ENCODE assay signal across 14 cellular contexts in the genomic region with DNA sequence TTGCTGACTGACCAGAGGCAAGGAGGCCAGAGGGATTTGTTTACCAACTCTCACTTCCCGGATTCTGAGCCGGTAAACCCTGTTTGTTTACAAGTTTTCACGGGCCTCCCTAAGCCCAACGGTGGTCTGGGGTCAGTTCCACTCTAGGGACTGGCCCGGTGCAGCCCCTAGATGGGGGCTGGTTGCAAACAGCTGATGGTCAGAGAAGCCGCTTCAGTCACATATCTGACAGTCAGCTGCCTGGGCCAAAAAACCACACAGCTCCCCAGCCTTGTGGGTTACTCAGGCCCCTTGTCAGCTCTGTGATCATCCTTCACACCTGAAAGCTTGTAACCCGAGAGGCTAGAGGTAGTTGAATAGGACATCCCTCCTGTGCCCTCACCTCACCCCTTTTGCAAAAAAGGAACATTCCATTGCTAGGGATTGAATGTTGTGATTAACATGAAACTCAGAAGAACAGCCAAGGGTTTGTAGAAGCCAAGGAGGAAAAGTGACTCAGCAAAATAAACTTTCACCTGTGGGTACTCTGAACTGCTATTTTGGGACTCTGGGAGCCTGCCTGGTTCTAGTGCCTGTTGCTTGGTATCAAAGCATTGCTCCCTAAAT. TPM values are rescaled to one million over a fixed set of nuclear protein-coding genes. Genes with fewer than 3 reads are reported as not detected.
DNase-seq lines count a peak whose midpoint lies in the region; ATAC-seq lines count a peak whose summit lies in the region.
"Had no signal": no experiment of that assay in that cellular context is flagged by ENCODE, and none has a peak within 500 bp of the region (broad histone marks: within the 10 kb centered on the region; RNA-seq: fewer than 3 reads in every experiment).

No MANE protein-coding gene starts in this region.

- no peak overlapping the region for H3K9ac ChIP-seq in iPS-18a (ENCODE audit: low read length)

- no peaks in the 10 kb centered on the region for H3K36me3 Mint-ChIP-seq in activated T-cell treated with anti-CD3 and anti-CD28 coated beads, Interleukin-2, amount 50 U/mL, for 72 hours (ENCODE audit: insufficient read depth in 2 of 2)
- H3K36me3 Mint-ChIP-seq in activated T-helper 17 cell treated with anti-CD3 and anti-CD28 coated beads, Interleukin-2, amount 50 U/mL, for 72 hours (ENCODE audit: low read depth): no peaks in the 10 kb centered on the region

- no peak for ATAC-seq in activated T-cell treated with anti-CD3 and anti-CD28 coated beads, Interleukin-2, amount 50 U/mL, for 72 hours (replicated peaks in 1 of 2)
- ATAC-seq in activated T-helper 17 cell treated with anti-CD3 and anti-CD28 coated beads, Interleukin-2, amount 50 U/mL, for 72 hours (replicated peaks): no peak

- H3K4me1 ChIP-seq in iPS-18a (ENCODE audit: control insufficient read depth, low read depth, low read length): peaks cover 19% of the 10 kb centered on the region

- H3K9me3 ChIP-seq in iPS-18a (ENCODE audit: control insufficient read depth, low read depth, low read length): no peaks in the 10 kb centered on the region

- peak overlapping the region; percentile 25 for H3K27ac ChIP-seq in iPS-18a (ENCODE audit: low read length)

- peaks cover 62% of the 10 kb centered on the region for H3K4me1 Mint-ChIP-seq in activated T-cell treated with anti-CD3 and anti-CD28 coated beads, Interleukin-2, amount 50 U/mL, for 72 hours (ENCODE audit: low read depth)
- H3K4me1 Mint-ChIP-seq in activated T-helper 17 cell treated with anti-CD3 and anti-CD28 coated beads, Interleukin-2, amount 50 U/mL, for 72 hours: peaks cover 17% of the 10 kb centered on the region

- peak overlapping the region; percentile 35 for H3K4me3 ChIP-seq in iPS-18a (ENCODE audit: low read length)

- peaks cover 9% of the 10 kb centered on the region for H3K27me3 Mint-ChIP-seq in activated T-cell treated with anti-CD3 and anti-CD28 coated beads, Interleukin-2, amount 50 U/mL, for 72 hours (ENCODE audit: low read depth)
- H3K27me3 Mint-ChIP-seq in activated T-helper 17 cell treated with anti-CD3 and anti-CD28 coated beads, Interleukin-2, amount 50 U/mL, for 72 hours: no peaks in the 10 kb centered on the region
- H3K27me3 Mint-ChIP-seq: stimulated activated naive CD8-positive, alpha-beta T cell treated with anti-CD3 and anti-CD28 coated beads, Interleukin-15, Interleukin-2, amounts not matched to agents 100 ng/mL and 50 ng/mL, for 24 hours had no signal

- H3K36me3 ChIP-seq in iPS-18a (ENCODE audit: control insufficient read depth, low read depth, low read length): no peaks in the 10 kb centered on the region

- H3K27me3 ChIP-seq in iPS-18a (ENCODE audit: control insufficient read depth, insufficient read depth, low read length): no peaks in the 10 kb centered on the region

- no peaks in the 10 kb centered on the region for H3K9me3 Mint-ChIP-seq in activated T-cell treated with anti-CD3 and anti-CD28 coated beads, Interleukin-2, amount 50 U/mL, for 72 hours
- no peaks in the 10 kb centered on the region for H3K9me3 Mint-ChIP-seq in activated T-helper 17 cell treated with anti-CD3 and anti-CD28 coated beads, Interleukin-2, amount 50 U/mL, for 72 hours
- H3K9me3 Mint-ChIP-seq: stimulated activated naive CD8-positive, alpha-beta T cell treated with anti-CD3 and anti-CD28 coated beads, Interleukin-15, Interleukin-2, amounts not matched to agents 100 ng/mL and 50 ng/mL, for 24 hours had no signal

- no peak overlapping the region for H3K27ac Mint-ChIP-seq in activated T-cell treated with anti-CD3 and anti-CD28 coated beads, Interleukin-2, amount 50 U/mL, for 72 hours
- H3K27ac Mint-ChIP-seq in activated T-helper 17 cell treated with anti-CD3 and anti-CD28 coated beads, Interleukin-2, amount 50 U/mL, for 72 hours: peak overlapping the region; percentile 20
- H3K27ac Mint-ChIP-seq: stimulated activated naive CD8-positive, alpha-beta T cell treated with anti-CD3 and anti-CD28 coated beads, Interleukin-15, Interleukin-2, amounts not matched to agents 100 ng/mL and 50 ng/mL, for 24 hours had no signal

- H3K4me3 Mint-ChIP-seq in activated T-cell treated with anti-CD3 and anti-CD28 coated beads, Interleukin-2, amount 50 U/mL, for 72 hours: no peak overlapping the region
- no peak overlapping the region for H3K4me3 Mint-ChIP-seq in activated T-helper 17 cell treated with anti-CD3 and anti-CD28 coated beads, Interleukin-2, amount 50 U/mL, for 72 hours
- H3K4me3 Mint-ChIP-seq: stimulated activated naive CD8-positive, alpha-beta T cell treated with anti-CD3 and anti-CD28 coated beads, Interleukin-15, Interleukin-2, amounts not matched to agents 100 ng/mL and 50 ng/mL, for 24 hours had no signal

- peak; percentile 26 to 33 for DNase-seq in activated T-cell treated with anti-CD3 and anti-CD28 coated beads, Interleukin-2, amount 50 U/mL, for 72 hours
- DNase-seq in activated T-cell treated with anti-CD3 and anti-CD28 coated beads, Interleukin-2, amount 50 U/mL, for 48 hours: no peak
- DNase-seq in NOMO-1 treated with dmso at 0.1 percent for 144 hours (lab: John Stamatoyannopoulos, UW; ENCODE audit: unreplicated experiment) (no peak), epidermal melanocyte (ENCODE audit: insufficient read length, low spot score) (no peak), UCSD-AML1 (lab: John Stamatoyannopoulos, UW; ENCODE audit: unreplicated experiment) (no peak)
- no peak for DNase-seq in stimulated activated CD8-positive, alpha-beta memory T cell treated with anti-CD3 and anti-CD28 coated beads, Interleukin-4, amount 100 ng/mL, for 48 hours
- DNase-seq: activated CD4-positive, CD25-positive, alpha-beta regulatory T cell; AML-193; aorta; NCI-H2227 treated with DMSO at 0.1 percent for 48 hours; retina had no signal

RNA-seq across cellular contexts. Expression of a gene that starts 40.4 kb away (rescaled TPM):
- 10 to 100 TPM; 68.7 to 85.0 TPM for total RNA-seq in activated T-cell treated with anti-CD3 and anti-CD28 coated beads, Interleukin-2, amount 50 U/mL, for 72 hours
- total RNA-seq in activated T-helper 17 cell treated with anti-CD3 and anti-CD28 coated beads, Interleukin-2, amount 50 U/mL, for 72 hours: 10 to 100 TPM; 41.6 to 73.0 TPM

RNA-seq across cellular contexts. Expression of a gene that starts 56.3 kb away (rescaled TPM):
- total RNA-seq in activated T-cell treated with anti-CD3 and anti-CD28 coated beads, Interleukin-2, amount 50 U/mL, for 72 hours: 10 to 100 TPM; 32.0 to 49.5 TPM
- 10 to 100 TPM; 43.6 to 55.4 TPM for total RNA-seq in activated T-helper 17 cell treated with anti-CD3 and anti-CD28 coated beads, Interleukin-2, amount 50 U/mL, for 72 hours

Comparison
In these comparisons a context has a peak if more than half of its experiments do, and no peak if none do; other contexts are left out.
1. DNase-seq: peak in activated T-cell treated with anti-CD3 and anti-CD28 coated beads, Interleukin-2, amount 50 U/mL, for 72 hours (2 of 2); none in activated T-cell treated with anti-CD3 and anti-CD28 coated beads, Interleukin-2, amount 50 U/mL, for 48 hours (0 of 2), NOMO-1 treated with dmso at 0.1 percent for 144 hours (single experiment), epidermal melanocyte (single experiment), stimulated activated CD8-positive, alpha-beta memory T cell treated with anti-CD3 and anti-CD28 coated beads, Interleukin-4, amount 100 ng/mL, for 48 hours (single experiment) and UCSD-AML1 (single experiment).